In genomic region chr11:686451-687243, GRCh38 we compare ENCODE assay signal across 22 cellular contexts. TPM values are rescaled to one million over a fixed set of nuclear protein-coding genes. Genes with fewer than 3 reads are reported as not detected.
DNase-seq lines count a peak whose midpoint lies in the region; ATAC-seq and TF ChIP-seq lines count a peak whose summit lies in the region.
"Had no signal": no experiment of that assay in that cellular context is flagged by ENCODE, and none has a peak within 500 bp of the region (broad histone marks: within the 10 kb centered on the region; RNA-seq: fewer than 3 reads in every experiment).

No MANE protein-coding gene starts in this region.

- peaks cover 71% of the 10 kb centered on the region for H3K36me3 Mint-ChIP-seq in CD8-positive, alpha-beta T cell
- peaks cover 46% of the 10 kb centered on the region for H3K36me3 Mint-ChIP-seq in central memory CD8-positive, alpha-beta T cell (ENCODE audit: insufficient read depth)
- peaks cover 55% of the 10 kb centered on the region for H3K36me3 Mint-ChIP-seq in nephron progenitor cell (ENCODE audit: low read depth)
- peaks cover 43% of the 10 kb centered on the region for H3K36me3 Mint-ChIP-seq in mesothelial cell of epicardium

- H3K27me3 Mint-ChIP-seq in CD8-positive, alpha-beta T cell (ENCODE audit: low read depth): no peaks in the 10 kb centered on the region
- H3K27me3 Mint-ChIP-seq in central memory CD8-positive, alpha-beta T cell: no peaks in the 10 kb centered on the region
- no peaks in the 10 kb centered on the region for H3K27me3 Mint-ChIP-seq in nephron progenitor cell (ENCODE audit: low read depth, poor library complexity)
- H3K27me3 Mint-ChIP-seq in mesothelial cell of epicardium (ENCODE audit: low read depth): no peaks in the 10 kb centered on the region
- H3K27me3 Mint-ChIP-seq: CD8-positive, alpha-beta memory T cell had no signal

- POLR2A ChIA-PET in CD8-positive, alpha-beta T cell (lab: Charles Lee): no interaction called here

- TF ChIP-seq CTCF in CD8-positive, alpha-beta T cell (IDR thresholded peaks at IDR 0.05): no peak
- no peak for TF ChIP-seq CTCF in nephron progenitor cell (IDR thresholded peaks at IDR 0.05)
- TF ChIP-seq CTCF in mesothelial cell of epicardium (IDR thresholded peaks at IDR 0.05; ENCODE audit: unreplicated experiment): no peak

- H3K4me1 Mint-ChIP-seq in CD8-positive, alpha-beta T cell (ENCODE audit: low read depth): peaks cover 17% of the 10 kb centered on the region
- peaks cover 11% of the 10 kb centered on the region for H3K4me1 Mint-ChIP-seq in central memory CD8-positive, alpha-beta T cell
- H3K4me1 Mint-ChIP-seq in nephron progenitor cell (peaks cover 26% of the 10 kb centered on the region), mesothelial cell of epicardium (peaks cover 7% of the 10 kb centered on the region)

- H3K4me3 Mint-ChIP-seq in CD8-positive, alpha-beta T cell: no peak overlapping the region
- no peak overlapping the region for H3K4me3 Mint-ChIP-seq in central memory CD8-positive, alpha-beta T cell
- H3K4me3 Mint-ChIP-seq in nephron progenitor cell (no peak overlapping the region), mesothelial cell of epicardium (no peak overlapping the region)

- intact Hi-C loops in CD8-positive, alpha-beta T cell (cut with DNase I, micrococcal nuclease): no loop called here

- no peak for DNase-seq in CD8-positive, alpha-beta T cell
- DNase-seq in central memory CD8-positive, alpha-beta T cell (ENCODE audit: low spot score in 2 of 2): no peak
- DNase-seq in nephron progenitor cell: no peak
- DNase-seq in medulla oblongata (ENCODE audit: extremely low spot score): no peak
- DNase-seq in mesothelial cell of epicardium (ENCODE audit: low spot score in 2 of 2, unreplicated experiment in 2 of 2): no peak
- DNase-seq in NCI-H510A treated with DMSO at 0.1 percent for 48 hours (lab: John Stamatoyannopoulos, UW): no peak
- DNase-seq: CD8-positive, alpha-beta memory T cell; DMS79; MM.1S; NCI-H1092 treated with DMSO at 0.1 percent for 48 hours; NCI-H146; NCI-H2081; NCI-H748 treated with DMSO at 0.1 percent for 48 hours; Right ventricle myocardium superior had no signal

- H3K27ac ChIP-seq in CD8-positive, alpha-beta T cell (ENCODE audit: low read depth, low read length): no peak overlapping the region
- H3K27ac ChIP-seq in HUES64 (ENCODE audit: low read depth, low read length): no peak overlapping the region
- H3K27ac ChIP-seq: A549 had no signal

- CTCF ChIA-PET in CD8-positive, alpha-beta T cell (lab: Charles Lee): no interaction called here

- H3K27me3 ChIP-seq in CD8-positive, alpha-beta T cell (ENCODE audit: insufficient read depth, low read length): no peaks in the 10 kb centered on the region
- H3K27me3 ChIP-seq in HUES64 (ENCODE audit: insufficient read depth, low read length): no peaks in the 10 kb centered on the region

- no peaks in the 10 kb centered on the region for H3K9me3 Mint-ChIP-seq in CD8-positive, alpha-beta T cell
- H3K9me3 Mint-ChIP-seq in central memory CD8-positive, alpha-beta T cell: no peaks in the 10 kb centered on the region
- H3K9me3 Mint-ChIP-seq in nephron progenitor cell: no peaks in the 10 kb centered on the region
- no peaks in the 10 kb centered on the region for H3K9me3 Mint-ChIP-seq in mesothelial cell of epicardium
- H3K9me3 Mint-ChIP-seq: CD8-positive, alpha-beta memory T cell had no signal

- H3K27ac Mint-ChIP-seq in CD8-positive, alpha-beta T cell: peak overlapping the region; percentile 67
- H3K27ac Mint-ChIP-seq in central memory CD8-positive, alpha-beta T cell (ENCODE audit: low read depth): peak overlapping the region; percentile 80
- peak overlapping the region; percentile 45 for H3K27ac Mint-ChIP-seq in nephron progenitor cell
- H3K27ac Mint-ChIP-seq in mesothelial cell of epicardium: no peak overlapping the region
- H3K27ac Mint-ChIP-seq: CD8-positive, alpha-beta memory T cell had no signal

- no peaks in the 10 kb centered on the region for H3K9me3 ChIP-seq in CD8-positive, alpha-beta T cell (ENCODE audit: low read length)
- no peaks in the 10 kb centered on the region for H3K9me3 ChIP-seq in HUES64 (ENCODE audit: insufficient read depth, low read depth, low read length)
- H3K9me3 ChIP-seq: A549 had no signal

- no peak for ATAC-seq in CD8-positive, alpha-beta T cell
- no peak for ATAC-seq in central memory CD8-positive, alpha-beta T cell (replicated peaks; ENCODE audit: extremely low read depth, poor library complexity, severe bottlenecking)
- no peak for ATAC-seq in GM19351 (IDR thresholded peaks at IDR 0.05; ENCODE audit: unreplicated experiment)
- ATAC-seq: A549 had no signal

- no peak overlapping the region for H3K4me3 ChIP-seq in CD8-positive, alpha-beta T cell (ENCODE audit: low read depth, low read length)
- no peak overlapping the region for H3K4me3 ChIP-seq in HUES64 (ENCODE audit: low read length)
- H3K4me3 ChIP-seq: A549 had no signal

- H3K9ac ChIP-seq in HUES64 (ENCODE audit: low read depth, low read length): peak overlapping the region; percentile 31; the same call in 1 of the 2 replicates

- H3K4me1 ChIP-seq in CD8-positive, alpha-beta T cell (ENCODE audit: insufficient read depth, low read length): peaks cover 14% of the 10 kb centered on the region
- H3K4me1 ChIP-seq in HUES64 (ENCODE audit: insufficient read depth, low read length): peaks cover 10% of the 10 kb centered on the region; the same call in 1 of the 2 replicates

- WGBS in HUES64: 92% methylated on average over 30 of the region's 30 CpGs

- H3K36me3 ChIP-seq in CD8-positive, alpha-beta T cell (ENCODE audit: insufficient read depth, low read length): peaks cover 22% of the 10 kb centered on the region
- H3K36me3 ChIP-seq in HUES64 (ENCODE audit: insufficient read depth, low read length): peaks cover 79% of the 10 kb centered on the region

RNA-seq across cellular contexts. Expression of gene DEAF1, which starts 8.4 kb away (rescaled TPM):
- 100 to 1,000 TPM; 131 to 139 TPM for total RNA-seq in CD8-positive, alpha-beta T cell
- polyA plus RNA-seq in HUES64 (2013, experiment 1 of 2): 41.2 TPM
- polyA plus RNA-seq in HUES64 (2013, experiment 2 of 2): 53.1 TPM
- total RNA-seq in mesothelial cell of epicardium: 59.6 to 64.9 TPM (median 64.0 TPM) in 3 replicates

RNA-seq across cellular contexts. Expression of gene TMEM80, which starts 9.0 kb away (rescaled TPM):
- 10 to 100 TPM; 24.8 to 25.2 TPM for total RNA-seq in CD8-positive, alpha-beta T cell
- 13.7 TPM for polyA plus RNA-seq in HUES64 (2013, experiment 1 of 2)
- 17.6 TPM for polyA plus RNA-seq in HUES64 (2013, experiment 2 of 2)
- total RNA-seq in mesothelial cell of epicardium: 25.7 to 30.7 TPM (median 28.7 TPM) in 3 replicates

RNA-seq across cellular contexts. Expression of gene EPS8L2, which starts 19.4 kb away (rescaled TPM):
- 10 to 100 TPM in 1 of 2 experiments, 1 to 10 TPM in 1; 9.6 to 12.2 TPM for total RNA-seq in CD8-positive, alpha-beta T cell
- 16.7 TPM for polyA plus RNA-seq in HUES64 (2013, experiment 1 of 2)
- polyA plus RNA-seq in HUES64 (2013, experiment 2 of 2): 15.1 TPM
- total RNA-seq in mesothelial cell of epicardium: 105 to 112 TPM (median 111 TPM) in 3 replicates

RNA-seq across cellular contexts. Expression of gene DRD4, which starts 49.6 kb away (rescaled TPM):
- under 1 TPM; 0.72 to 0.79 TPM for total RNA-seq in CD8-positive, alpha-beta T cell
- polyA plus RNA-seq in HUES64 (2013, experiment 1 of 2): 2.0 TPM
- 2.2 TPM for polyA plus RNA-seq in HUES64 (2013, experiment 2 of 2)
- total RNA-seq in mesothelial cell of epicardium: 2.1 to 3.1 TPM (median 2.5 TPM) in 3 replicates
- total RNA-seq: LHCN-M2, Right ventricle myocardium superior had no signal
- polyA plus RNA-seq: A549; BJ; CD8-positive, alpha-beta memory T cell had no signal

RNA-seq across cellular contexts. Expression of gene SCT, which starts 59.7 kb away (rescaled TPM):
- total RNA-seq in CD8-positive, alpha-beta T cell: not detected
- 1.7 TPM for polyA plus RNA-seq in HUES64 (2013, experiment 1 of 2)
- not detected for polyA plus RNA-seq in HUES64 (2013, experiment 2 of 2)
- 1.2 to 1.7 TPM (median 1.3 TPM) in 3 replicates for total RNA-seq in mesothelial cell of epicardium
- total RNA-seq: CD8-positive, alpha-beta memory T cell; HT1080; LHCN-M2; NCI-H460; OCI-LY7; Right ventricle myocardium superior had no signal
- polyA plus RNA-seq: A549; BJ; CD8-positive, alpha-beta memory T cell had no signal
